Comparison of ENCODE assay signal across 34 cellular contexts in the genomic region with DNA sequence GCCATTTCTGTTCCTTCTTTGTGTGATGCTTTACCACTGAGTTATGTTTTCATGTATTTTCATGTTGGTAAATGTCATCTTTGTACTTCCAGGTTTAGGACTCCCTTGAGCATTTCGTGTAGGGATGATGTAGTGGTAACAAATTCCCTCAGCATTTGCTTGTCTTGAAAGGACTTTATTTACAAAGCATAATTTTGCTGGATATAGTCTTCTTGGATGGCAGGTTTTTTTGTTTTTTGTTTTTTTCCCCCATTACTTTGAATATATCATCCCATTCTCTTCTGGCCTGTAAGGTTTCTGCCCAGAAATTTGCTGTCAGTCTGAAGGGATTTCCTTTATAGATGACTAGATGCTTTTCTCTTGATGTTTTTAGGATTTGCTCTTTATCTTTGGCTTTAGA.
"Had no signal": no experiment of that assay in that cellular context is flagged by ENCODE, and none has a peak within 500 bp of the region (broad histone marks: within the 10 kb centered on the region; RNA-seq: fewer than 3 reads in every experiment).

No MANE protein-coding gene starts in this region.

- DNase-seq: Karpas-422, Kasumi-1, MG63, MM.1S, MV-4-11, NCI-H1048, NCI-H1092, NCI-H1092 treated with DMSO at 0.1 percent for 48 hours, NCI-H1105, NCI-H1105 treated with DMSO at 0.1 percent for 48 hours, NCI-H1417, NCI-H1417 treated with DMSO at 0.1 percent for 48 hours, NCI-H1436, NCI-H1436 treated with DMSO at 0.1 percent for 48 hours, NCI-H146, NCI-H1694, NCI-H1694 treated with DMSO at 0.1 percent for 48 hours, NCI-H187, NCI-H187 treated with DMSO at 0.1 percent for 48 hours, NCI-H1930, NCI-H2029, NCI-H2029 treated with DMSO at 0.1 percent for 48 hours, NCI-H2081, NCI-H2081 treated with DMSO at 0.1 percent for 48 hours, NCI-H2107, NCI-H2171, NCI-H2171 treated with DMSO at 0.1 percent for 48 hours, NCI-H2227 treated with DMSO at 0.1 percent for 48 hours, NCI-H226, NCI-H345, NCI-H446, NCI-H446 treated with DMSO at 0.1 percent for 48 hours, NCI-H510A, NCI-H510A treated with DMSO at 0.1 percent for 48 hours had no signal

- H3K36me3 ChIP-seq: MG63 had no signal

- H3K4me3 ChIP-seq: MG63 had no signal
